In the genomic region with DNA sequence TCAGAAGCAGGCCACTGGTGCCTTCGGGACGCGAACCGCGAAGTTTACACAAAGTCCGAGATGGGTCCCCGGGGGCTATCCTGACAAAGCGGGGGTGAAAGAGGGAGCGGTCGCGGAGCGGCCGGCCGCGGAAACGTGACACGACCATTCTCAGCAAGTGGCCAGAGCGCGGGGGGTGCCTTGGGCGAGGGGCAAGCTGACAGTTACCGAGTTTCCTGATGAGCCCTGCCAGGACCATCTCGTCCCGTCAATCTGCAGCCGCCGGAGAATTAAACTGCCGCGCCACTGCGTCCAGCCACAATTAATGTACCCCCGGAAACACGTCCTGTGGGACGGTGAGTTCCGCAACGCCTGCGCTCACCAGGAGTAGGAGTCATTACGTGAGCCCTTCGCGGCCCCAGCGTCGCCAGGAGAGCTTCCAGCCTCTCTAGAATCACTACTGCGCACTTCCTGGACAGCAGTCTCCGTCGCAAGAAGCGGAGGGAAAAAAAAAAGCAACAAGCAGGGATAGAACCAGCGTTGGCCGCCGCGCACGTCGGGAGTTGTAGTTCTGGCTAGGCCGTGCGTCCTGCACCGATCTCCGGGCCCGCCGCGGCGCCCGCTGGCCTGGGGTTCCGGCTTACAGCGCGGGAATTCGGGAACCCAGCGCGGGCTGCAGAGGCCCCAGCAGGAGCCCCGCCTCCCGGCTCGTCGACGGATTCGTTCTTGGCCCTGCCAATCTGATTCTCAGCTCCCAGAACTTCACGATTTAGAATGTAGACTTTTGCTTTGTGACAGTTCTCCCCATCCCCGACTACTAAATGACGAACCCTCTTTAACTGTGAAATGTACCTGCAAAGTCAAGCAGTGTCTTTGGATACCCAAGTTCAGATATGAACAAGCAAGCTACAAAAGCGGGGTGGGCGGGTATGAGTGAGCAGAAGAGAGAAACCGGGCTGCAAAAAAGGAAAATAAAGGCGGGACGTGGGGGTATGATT, we compare ENCODE assay signal across 1 cellular context.
TF ChIP-seq lines count a peak whose summit lies in the region.

A gene with protein sequence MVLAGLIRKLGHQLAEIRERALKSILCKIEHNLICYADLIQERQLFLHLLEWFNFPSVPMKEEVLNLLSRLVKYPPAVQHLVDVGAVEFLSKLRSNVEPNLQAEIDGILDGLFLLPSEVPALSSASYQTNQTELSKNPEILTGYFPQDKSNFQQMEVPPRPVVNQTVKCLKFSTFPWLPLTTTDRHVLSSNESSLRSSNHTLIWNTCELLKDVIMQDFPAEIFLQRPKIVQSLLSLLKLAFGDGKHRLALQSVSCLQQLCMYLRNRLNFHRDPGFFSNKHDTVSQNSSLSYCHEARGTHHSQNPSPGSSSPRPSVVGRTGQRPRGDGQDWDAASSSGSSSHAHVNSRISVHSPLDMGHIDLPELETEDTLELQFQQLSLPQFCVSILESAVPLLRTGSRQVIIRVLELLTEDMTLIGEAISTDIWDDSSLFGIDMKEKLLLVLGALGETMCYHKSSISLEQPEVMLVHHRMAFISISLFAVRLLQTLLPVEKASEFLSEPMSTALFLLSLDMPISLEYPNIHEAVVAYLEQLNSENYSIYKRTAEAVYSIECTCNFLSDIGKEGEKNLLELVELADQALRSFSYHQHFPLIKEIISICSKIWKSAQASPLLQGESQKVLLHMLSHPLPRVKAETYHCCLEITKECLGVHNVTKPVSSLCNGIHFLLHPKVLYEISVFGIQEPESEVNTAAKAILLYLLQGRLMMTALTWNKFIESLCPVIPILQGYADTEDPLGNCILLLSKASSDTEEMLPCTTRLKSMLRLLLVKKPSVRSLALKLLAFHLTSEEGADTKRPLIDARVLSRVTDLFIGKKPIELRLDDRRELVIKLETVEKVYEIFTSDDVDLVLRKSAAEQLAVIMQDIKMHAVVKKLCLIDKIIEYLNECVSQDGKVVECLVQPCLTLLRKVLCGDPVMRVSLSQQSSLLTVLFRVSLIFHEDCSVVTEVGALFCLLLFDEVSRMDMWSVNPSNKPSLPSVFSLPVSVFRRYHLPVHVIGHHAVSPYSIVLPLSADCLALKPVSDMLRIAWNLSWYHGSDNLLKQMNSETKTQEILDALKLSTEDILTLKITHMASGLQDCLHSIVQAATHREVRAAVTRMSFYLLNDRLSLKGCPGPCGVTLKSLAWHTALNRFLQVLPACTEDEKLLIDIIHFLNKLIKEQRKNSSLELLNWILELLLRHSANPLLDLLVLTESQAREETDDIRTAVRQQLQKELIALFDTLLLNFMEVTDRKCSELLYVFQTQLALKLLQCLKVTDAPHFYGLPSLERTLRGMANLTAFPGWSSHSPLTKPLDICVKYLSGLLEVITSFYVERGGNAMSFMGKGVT (N-terminal part only) (minus strand): TSS at position 267 of the 977 bp plus-strand sequence. CDS start 29 bp downstream, at position 238.

TF ChIP-seq in K562, 482 proteins besides CTCF, POLR2A, EP300 and RAD21 (continued from another document):
- TF ChIP-seq ZC3H11A (IDR thresholded peaks at IDR 0.05; ENCODE audit: low read depth, low read length) (no peak), ARID1B (IDR thresholded peaks at IDR 0.05) (no peak)
